Comparison of ENCODE assay signal across 26 cellular contexts in genomic region chr5:55919625-55920024, GRCh38.
DNase-seq lines count a peak whose midpoint lies in the region; ATAC-seq and TF ChIP-seq lines count a peak whose summit lies in the region.
"Had no signal": no experiment of that assay in that cellular context is flagged by ENCODE, and none has a peak within 500 bp of the region (broad histone marks: within the 10 kb centered on the region; RNA-seq: fewer than 3 reads in every experiment).

No MANE protein-coding gene starts in this region.

- no peaks in the 10 kb centered on the region for H3K79me2 ChIP-seq in GM23338 (replicated peaks; ENCODE audit: insufficient read depth)
- H3K79me2 ChIP-seq in PC-9 (ENCODE audit: low read depth), result no peaks in the 10 kb centered on the region

- no peaks in the 10 kb centered on the region for H3K9me2 ChIP-seq in GM23338 (ENCODE audit: insufficient read depth)
- no peaks in the 10 kb centered on the region for H3K9me2 ChIP-seq in PC-9 (ENCODE audit: insufficient read depth)

- H3F3A ChIP-seq in GM23338 (replicated peaks; ENCODE audit: low read depth) (no peaks in the 10 kb centered on the region), PC-9 (ENCODE audit: insufficient read depth, low read depth) (no peaks in the 10 kb centered on the region)

- no peak for ATAC-seq in GM23338
- no peak for ATAC-seq in HG03097 (IDR thresholded peaks at IDR 0.05; ENCODE audit: low FRiP score, unreplicated experiment)
- ATAC-seq: naive thymus-derived CD8-positive, alpha-beta T cell; WTC11 had no signal

- DNase-seq in T-helper 1 cell (no peak), GM23338 (ENCODE audit: low spot score) (no peak), colonic mucosa (peak; percentile 7), foreskin melanocyte (no peak), PC-9 (no peak)
- DNase-seq: activated T-cell treated with anti-CD3 and anti-CD28 coated beads, Interleukin-2, amount 50 U/mL, for 48 hours; amniotic stem cell; COR-L47; dermis blood vessel endothelial cell; DND-41; heart right ventricle; MG63; naive thymus-derived CD8-positive, alpha-beta T cell; NCI-H1417 treated with DMSO at 0.1 percent for 48 hours; RPMI8226; stimulated activated CD4-positive, alpha-beta T cell treated with anti-CD3 and anti-CD28 coated beads, Interleukin-2, amount 100 ng/mL, for 48 hours; stimulated activated naive CD4-positive, alpha-beta T cell treated with Interleukin-2 at 50 U/mL for 16 hours; T-helper 9 cell had no signal

- H2AFZ ChIP-seq in GM23338, result peak overlapping the region; percentile 32; the same call in 1 of the 2 replicates
- H2AFZ ChIP-seq in PC-9, result no peak overlapping the region

- H3K4me1 Mint-ChIP-seq in T-helper 1 cell treated with Interleukin-12 subunit alpha and Interleukin-12 subunit beta and Interleukin-4 antibody, amounts not matched to agents 30 μg/mL and 1 μg/mL, for 36 hours (ENCODE audit: low read depth), result peaks cover 26% of the 10 kb centered on the region
- H3K4me1 Mint-ChIP-seq in GM23338, result peaks cover 8% of the 10 kb centered on the region

- H3K27ac Mint-ChIP-seq in T-helper 1 cell treated with Interleukin-12 subunit alpha and Interleukin-12 subunit beta and Interleukin-4 antibody, amounts not matched to agents 30 μg/mL and 1 μg/mL, for 36 hours, result peak overlapping the region; percentile 61
- no peak overlapping the region for H3K27ac Mint-ChIP-seq in GM23338
- H3K27ac Mint-ChIP-seq: WTC11 had no signal

- no peaks in the 10 kb centered on the region for H3K27me3 Mint-ChIP-seq in T-helper 1 cell treated with Interleukin-12 subunit alpha and Interleukin-12 subunit beta and Interleukin-4 antibody, amounts not matched to agents 30 μg/mL and 1 μg/mL, for 36 hours (ENCODE audit: low read depth)
- peaks cover 12% of the 10 kb centered on the region for H3K27me3 Mint-ChIP-seq in GM23338 (ENCODE audit: insufficient read depth, low read depth, poor library complexity)

- H3K9ac ChIP-seq in BLaER1 (no peak overlapping the region), colonic mucosa (ENCODE audit: low read depth in 2 of 2, low read length in 2 of 2) (no peak overlapping the region)

- intact Hi-C loops in colonic mucosa (cut with DNase I) (no loop called here), PC-9 (cut with micrococcal nuclease; ENCODE audit: unreplicated experiment) (loop anchor here (5.0 kb wide), 3 partner anchors 207 to 747 kb away; partner anchors contain the start of genes CDC20B and SLC38A9)

- no TSS peak for BruUV-seq in PC-9 (replicated peaks; lab: Mats Ljungman, UMichigan)

- CTCF ChIA-PET in PC-9 (lab: Charles Lee), result no interaction called here

- TF ChIP-seq CTCF in GM23338 (conservative IDR thresholded peaks at IDR 0.05; ENCODE audit: low read depth in 2 of 2) (no peak), colonic mucosa (IDR thresholded peaks at IDR 0.05) (no peak), PC-9 (conservative IDR thresholded peaks at IDR 0.05) (no peak)

- H3K27me3 ChIP-seq in BLaER1 (no peaks in the 10 kb centered on the region), GM23338 (ENCODE audit: insufficient read depth) (no peaks in the 10 kb centered on the region), colonic mucosa (no peaks in the 10 kb centered on the region), PC-9 (ENCODE audit: insufficient read depth, low read depth) (no peaks in the 10 kb centered on the region)
- H3K27me3 ChIP-seq: heart right ventricle, MG63, tibial artery had no signal

- POLR2A ChIA-PET in PC-9 (lab: Charles Lee; ENCODE audit: unreplicated experiment), result no interaction called here

- no peak overlapping the region for H3K4me3 ChIP-seq in BLaER1
- no peak overlapping the region for H3K4me3 ChIP-seq in GM23338
- H3K4me3 ChIP-seq in colonic mucosa, result no peak overlapping the region
- no peak overlapping the region for H3K4me3 ChIP-seq in PC-9
- H3K4me3 ChIP-seq: HAP-1, heart right ventricle, MG63, SK-N-MC, tibial artery had no signal

- H3K27ac ChIP-seq in BLaER1 (no peak overlapping the region), GM23338 (ENCODE audit: low read depth) (no peak overlapping the region), colonic mucosa (no peak overlapping the region), PC-9 (no peak overlapping the region)
- H3K27ac ChIP-seq: 22Rv1, heart right ventricle, SK-N-MC, tibial artery had no signal

- H3K9me3 ChIP-seq in BLaER1 (no peaks in the 10 kb centered on the region), colonic mucosa (no peaks in the 10 kb centered on the region), PC-9 (ENCODE audit: insufficient read depth, low read depth) (no peaks in the 10 kb centered on the region)
- H3K9me3 ChIP-seq: HAP-1, heart right ventricle, MG63, tibial artery had no signal

- peaks cover 23% of the 10 kb centered on the region for H3K4me1 ChIP-seq in BLaER1
- H3K4me1 ChIP-seq in GM23338 (ENCODE audit: insufficient read depth), result no peaks in the 10 kb centered on the region
- H3K4me1 ChIP-seq in colonic mucosa, result no peaks in the 10 kb centered on the region
- no peaks in the 10 kb centered on the region for H3K4me1 ChIP-seq in PC-9 (replicated peaks; ENCODE audit: insufficient read depth)

- peaks cover 4% of the 10 kb centered on the region for H3K36me3 Mint-ChIP-seq in T-helper 1 cell treated with Interleukin-12 subunit alpha and Interleukin-12 subunit beta and Interleukin-4 antibody, amounts not matched to agents 30 μg/mL and 1 μg/mL, for 36 hours (ENCODE audit: low read depth)
- no peaks in the 10 kb centered on the region; the same call in 2 of the 3 replicates for H3K36me3 Mint-ChIP-seq in GM23338 (ENCODE audit: low read depth)
- H3K36me3 Mint-ChIP-seq: naive thymus-derived CD8-positive, alpha-beta T cell; WTC11 had no signal

- H3K4me2 ChIP-seq in BLaER1 (peak overlapping the region; percentile 35), GM23338 (no peak overlapping the region), PC-9 (no peak overlapping the region)

- H4K20me1 ChIP-seq in BLaER1 (no peaks in the 10 kb centered on the region), GM23338 (replicated peaks; ENCODE audit: insufficient read depth) (no peaks in the 10 kb centered on the region; the same call in 1 of the 2 replicates), PC-9 (ENCODE audit: insufficient read depth) (no peaks in the 10 kb centered on the region)

- peak overlapping the region; percentile 37 for H3K4me3 Mint-ChIP-seq in T-helper 1 cell treated with Interleukin-12 subunit alpha and Interleukin-12 subunit beta and Interleukin-4 antibody, amounts not matched to agents 30 μg/mL and 1 μg/mL, for 36 hours
- no peak overlapping the region; the same call in 2 of the 3 replicates for H3K4me3 Mint-ChIP-seq in GM23338
- H3K4me3 Mint-ChIP-seq: naive thymus-derived CD8-positive, alpha-beta T cell; WTC11 had no signal

- H3K36me3 ChIP-seq in BLaER1 (no peaks in the 10 kb centered on the region), GM23338 (ENCODE audit: insufficient read depth) (no peaks in the 10 kb centered on the region), colonic mucosa (no peaks in the 10 kb centered on the region), PC-9 (ENCODE audit: low read depth) (no peaks in the 10 kb centered on the region)
- H3K36me3 ChIP-seq: HAP-1, heart right ventricle, MG63, tibial artery had no signal

- H3K9me3 Mint-ChIP-seq in T-helper 1 cell treated with Interleukin-12 subunit alpha and Interleukin-12 subunit beta and Interleukin-4 antibody, amounts not matched to agents 30 μg/mL and 1 μg/mL, for 36 hours, result no peaks in the 10 kb centered on the region
- H3K9me3 Mint-ChIP-seq in GM23338, result no peaks in the 10 kb centered on the region
- H3K9me3 Mint-ChIP-seq: naive thymus-derived CD8-positive, alpha-beta T cell; WTC11 had no signal

TF ChIP-seq in GM23338, 12 proteins besides CTCF, POLR2A, EP300 and RAD21 (continues in another document):
- TF ChIP-seq EZH2 (IDR thresholded peaks at IDR 0.05; ENCODE audit: low read depth, unreplicated experiment), result no peak
- TF ChIP-seq REST (IDR thresholded peaks at IDR 0.05; ENCODE audit: unreplicated experiment), result no peak
- TF ChIP-seq ZNF114 (CRISPR knock-in tag; IDR thresholded peaks at IDR 0.05), result no peak
- TF ChIP-seq JUNB (IDR thresholded peaks at IDR 0.05; ENCODE audit: unreplicated experiment), result no peak
- no peak for TF ChIP-seq ETS1 (IDR thresholded peaks at IDR 0.05)
- no peak for TF ChIP-seq ZNF331 (CRISPR knock-in tag; IDR thresholded peaks at IDR 0.05; ENCODE audit: low read depth)
- no peak for TF ChIP-seq STAT1 (IDR thresholded peaks at IDR 0.05; ENCODE audit: unreplicated experiment)
